13 cellular contexts compared by ENCODE assay signal in genomic region chr16:57145046-57145963, GRCh38. TPM values are rescaled to one million over a fixed set of nuclear protein-coding genes. Genes with fewer than 3 reads are reported as not detected.
DNase-seq lines count a peak whose midpoint lies in the region; ATAC-seq, FAIRE-seq and TF ChIP-seq lines count a peak whose summit lies in the region.
"Had no signal": no experiment of that assay in that cellular context is flagged by ENCODE, and none has a peak within 500 bp of the region (broad histone marks: within the 10 kb centered on the region; RNA-seq: fewer than 3 reads in every experiment).

No MANE protein-coding gene starts in this region.

- H2AFZ ChIP-seq in K562 (ENCODE audit: low read depth, low read length) (peak overlapping the region; percentile 78), PC-9 (no peak overlapping the region)

- H3K9me3 Mint-ChIP-seq in activated naive CD4-positive, alpha-beta T cell treated with anti-CD3 and anti-CD28 coated beads, Interleukin-2, amount 10 ng/mL, durations not matched to agents 7 days and 5 days = no peaks in the 10 kb centered on the region
- H3K9me3 Mint-ChIP-seq: activated naive CD4-positive, alpha-beta T cell treated with anti-CD3 and anti-CD28 coated beads for 36 hours; central memory CD8-positive, alpha-beta T cell had no signal

- no peaks in the 10 kb centered on the region for H3K27me3 Mint-ChIP-seq in activated naive CD4-positive, alpha-beta T cell treated with anti-CD3 and anti-CD28 coated beads, Interleukin-2, amount 10 ng/mL, durations not matched to agents 7 days and 5 days
- H3K27me3 Mint-ChIP-seq: central memory CD8-positive, alpha-beta T cell had no signal

- peak; percentile 85 for ATAC-seq in K562

- H3K36me3 Mint-ChIP-seq in activated naive CD4-positive, alpha-beta T cell treated with anti-CD3 and anti-CD28 coated beads, Interleukin-2, amount 10 ng/mL, durations not matched to agents 7 days and 5 days = peaks cover 7% of the 10 kb centered on the region

- no peaks in the 10 kb centered on the region for H3K9me2 ChIP-seq in PC-9 (ENCODE audit: insufficient read depth)

- H3K9ac ChIP-seq in K562 (ENCODE audit: insufficient read depth in 1 of 2, low read depth in 2 of 2, low read length in 2 of 2) = peak overlapping the region; percentile 9 to 59; a peak in 3 of 4 replicates
- no peak overlapping the region for H3K9ac ChIP-seq in liver (ENCODE audit: low read depth in 1 of 2, low read length in 2 of 2)

- H3K27ac ChIP-seq in K562 (ENCODE audit: extremely low read depth, low read depth, low read length) = peak overlapping the region; percentile 19; the same call in 2 of the 3 replicates
- peak overlapping the region in 1 of 2 donors; percentile 27 for H3K27ac ChIP-seq in liver (ENCODE audit: low read depth in 1 of 2, low read length in 2 of 2)
- H3K27ac ChIP-seq in temporal lobe (ENCODE audit: low read depth, low read length) = peak overlapping the region; percentile 75
- no peak overlapping the region for H3K27ac ChIP-seq in PC-9
- peak overlapping the region in 1 of 4 donors; percentile 17 for H3K27ac ChIP-seq in esophagus squamous epithelium

- CTCF ChIA-PET in activated naive CD4-positive, alpha-beta T cell treated with anti-CD3 and anti-CD28 coated beads, Interleukin-2, amount 10 ng/mL, durations not matched to agents 7 days and 5 days (lab: Charles Lee) = interaction anchor here (0.9 to 2.2 kb wide), 2 partner anchors 17 to 53 kb away, joined by 3 to 5 read pairs; partner anchors contain the start of gene CPNE2
- CTCF ChIA-PET in K562 (lab: Yijun Ruan, JAX; ENCODE audit: low intra/inter-chr PET ratio) (no interaction called here), PC-9 (lab: Charles Lee) (no interaction called here)

- no peaks in the 10 kb centered on the region for H3K9me1 ChIP-seq in K562 (ENCODE audit: control insufficient read depth, insufficient read depth, low read length)

- no peaks in the 10 kb centered on the region for H3K9me3 ChIP-seq in K562 (replicated peaks; ENCODE audit: control insufficient read depth, insufficient read depth, low read depth, low read length)
- no peaks in the 10 kb centered on the region for H3K9me3 ChIP-seq in liver (ENCODE audit: control insufficient read depth in 4 of 4, low read length in 3 of 4)
- H3K9me3 ChIP-seq in PC-9 (ENCODE audit: insufficient read depth, low read depth) = no peaks in the 10 kb centered on the region
- H3K9me3 ChIP-seq in esophagus squamous epithelium = no peaks in the 10 kb centered on the region
- H3K9me3 ChIP-seq: vagina had no signal

- BruUV-seq in K562 (replicated peaks; lab: Mats Ljungman, UMichigan) = no TSS peak
- no TSS peak for BruUV-seq in PC-9 (replicated peaks; lab: Mats Ljungman, UMichigan)

- WGBS in K562 (ENCODE audit: insufficient coverage, low coverage, missing lambda C conversion rate) = 46% methylated on average over 13 of the region's 13 CpGs
- 78% methylated on average over 13 of the region's 13 CpGs for WGBS in liver
- 68 to 79% methylated on average over 5 to 10 of the region's 13 CpGs for WGBS in esophagus squamous epithelium, 2 donors

- FAIRE-seq in K562 (lab: Jason Lieb, UNC) = peak; percentile 88

- H3K4me3 Mint-ChIP-seq in activated naive CD4-positive, alpha-beta T cell treated with anti-CD3 and anti-CD28 coated beads, Interleukin-2, amount 10 ng/mL, durations not matched to agents 7 days and 5 days = no peak overlapping the region
- H3K4me3 Mint-ChIP-seq: activated naive CD4-positive, alpha-beta T cell treated with anti-CD3 and anti-CD28 coated beads for 36 hours; central memory CD8-positive, alpha-beta T cell had no signal

- peak overlapping the region; percentile 50 for H3K4me2 ChIP-seq in K562 (ENCODE audit: insufficient read depth, low read length)
- H3K4me2 ChIP-seq in PC-9 = no peak overlapping the region

- no peaks in the 10 kb centered on the region for H3K36me3 ChIP-seq in K562 (ENCODE audit: control insufficient read depth, insufficient read depth, low read length)
- H3K36me3 ChIP-seq in liver (ENCODE audit: control insufficient read depth in 4 of 4, insufficient read depth in 3 of 4, low read depth in 1 of 4, low read length in 3 of 4) = no peaks in the 10 kb centered on the region
- H3K36me3 ChIP-seq in PC-9 (ENCODE audit: low read depth) = no peaks in the 10 kb centered on the region
- H3K36me3 ChIP-seq in esophagus squamous epithelium = no peaks in the 10 kb centered on the region
- H3K36me3 ChIP-seq: vagina had no signal

- H3K4me3 ChIP-seq in K562 (no peak overlapping the region), liver (ENCODE audit: low read depth in 1 of 3, low read length in 3 of 3) (no peak overlapping the region), PC-9 (no peak overlapping the region), esophagus squamous epithelium (no peak overlapping the region)
- H3K4me3 ChIP-seq: vagina had no signal

- peaks cover 25 to 38% of the 10 kb centered on the region in 2 experiments for H3K4me1 ChIP-seq in K562 (replicated peaks in 1 of 2; ENCODE audit: control insufficient read depth in 2 of 2, insufficient read depth in 2 of 2, low read length in 2 of 2)
- peaks cover 0 to 23% (median under 1%) of the 10 kb centered on the region in 4 donors for H3K4me1 ChIP-seq in liver (ENCODE audit: control insufficient read depth in 4 of 4, insufficient read depth in 4 of 4, low read length in 3 of 4)
- H3K4me1 ChIP-seq in PC-9 (replicated peaks; ENCODE audit: insufficient read depth) = no peaks in the 10 kb centered on the region
- H3K4me1 ChIP-seq in esophagus squamous epithelium = peaks cover 22 to 86% (median 39%) of the 10 kb centered on the region in 3 donors

- peaks cover 3% of the 10 kb centered on the region; the same call in 1 of the 2 replicates for H3F3A ChIP-seq in PC-9 (ENCODE audit: insufficient read depth, low read depth)

- H3K79me2 ChIP-seq in K562 (ENCODE audit: control insufficient read depth, insufficient read depth, low read length) (no peaks in the 10 kb centered on the region), PC-9 (ENCODE audit: low read depth) (no peaks in the 10 kb centered on the region)

- TF ChIP-seq EP300 in K562 (IDR thresholded peaks at IDR 0.05; ENCODE audit: low read length) = no peak

- TF ChIP-seq POLR2A in K562 (conservative IDR thresholded peaks at IDR 0.05) (no peak), esophagus squamous epithelium (IDR thresholded peaks at IDR 0.05) (no peak)

- peak overlapping the region; percentile 9 for H3K27ac Mint-ChIP-seq in activated naive CD4-positive, alpha-beta T cell treated with anti-CD3 and anti-CD28 coated beads, Interleukin-2, amount 10 ng/mL, durations not matched to agents 7 days and 5 days
- H3K27ac Mint-ChIP-seq: activated naive CD4-positive, alpha-beta T cell treated with anti-CD3 and anti-CD28 coated beads for 36 hours had no signal

- H4K20me1 ChIP-seq in K562 (replicated peaks; ENCODE audit: control insufficient read depth, insufficient read depth, low read length) (no peaks in the 10 kb centered on the region), PC-9 (ENCODE audit: insufficient read depth) (no peaks in the 10 kb centered on the region)

- DNase-seq in activated naive CD4-positive, alpha-beta T cell treated with anti-CD3 and anti-CD28 coated beads, Interleukin-2, amount 10 ng/mL, durations not matched to agents 7 days and 5 days = no peak
- no peak for DNase-seq in activated naive CD4-positive, alpha-beta T cell treated with Interleukin-2 at 50 U/mL for 16 hours
- DNase-seq in K562 (ENCODE audit: extremely low read depth in 1 of 4, low spot score in 3 of 4) (peak; percentile 56 to 79 (median 71)), PC-9 (no peak), esophagus squamous epithelium (lab: John Stamatoyannopoulos, UW) (no peak)
- no peak for DNase-seq in activated effector memory CD4-positive, alpha-beta T cell treated with Interleukin-2 at 50 U/mL for 16 hours
- DNase-seq: activated naive CD4-positive, alpha-beta T cell treated with anti-CD3 and anti-CD28 coated beads for 36 hours; NK-92 treated with Interleukin-12 subunit alpha and Interleukin-12 subunit beta, amount 100 ng/mL, for 24 hours; stimulated activated naive CD4-positive, alpha-beta T cell had no signal

- POLR2A ChIA-PET in K562 (lab: Yijun Ruan, JAX) (interaction anchor here (0.6 to 1.2 kb wide), 3 partner anchors 14 to 311 kb away, joined by 3 read pairs; no protein-coding TSS in a partner anchor), PC-9 (lab: Charles Lee; ENCODE audit: unreplicated experiment) (interaction anchor here (0.6 kb wide), 1 partner anchor 25 kb away, joined by 11 read pairs; no protein-coding TSS in a partner anchor)

- in situ Hi-C loops in K562 (cut with MboI) = no loop called here

- TF ChIP-seq CTCF in K562 (IDR thresholded peaks at IDR 0.05 in 2 of 3, conservative IDR thresholded peaks at IDR 0.05 in 1 of 3; ENCODE audit: insufficient read depth in 2 of 3, low read depth in 1 of 3, low read length in 3 of 3) (peak in 1 of 3 experiments; percentile 28; a peak in 1 of 6 replicates), liver (IDR thresholded peaks at IDR 0.05; ENCODE audit: low read depth, low read length, missing input control) (no peak), PC-9 (conservative IDR thresholded peaks at IDR 0.05) (no peak), esophagus squamous epithelium (IDR thresholded peaks at IDR 0.05) (no peak)

- peaks cover 48% of the 10 kb centered on the region for H3K4me1 Mint-ChIP-seq in activated naive CD4-positive, alpha-beta T cell treated with anti-CD3 and anti-CD28 coated beads, Interleukin-2, amount 10 ng/mL, durations not matched to agents 7 days and 5 days

- TF ChIP-seq RAD21 in K562 (CRISPR knock-in tag; conservative IDR thresholded peaks at IDR 0.05 in 1 of 2, IDR thresholded peaks at IDR 0.05 in 1 of 2) = peak in 1 of 2 experiments; percentile 25; a peak in 2 of 4 replicates
- TF ChIP-seq RAD21 in liver (IDR thresholded peaks at IDR 0.05) = no peak

- intact Hi-C loops in K562 (cut with micrococcal nuclease) = no loop called here
- intact Hi-C loops in PC-9 (cut with micrococcal nuclease; ENCODE audit: unreplicated experiment) = no loop called here
- intact Hi-C loops in esophagus squamous epithelium (cut with DNase I) = no loop called here

- H3K27me3 ChIP-seq in K562 (ENCODE audit: control insufficient read depth in 2 of 2, insufficient read depth in 2 of 2, low read length in 2 of 2) (no peaks in the 10 kb centered on the region), liver (ENCODE audit: control insufficient read depth in 4 of 4, insufficient read depth in 4 of 4, low read length in 3 of 4) (no peaks in the 10 kb centered on the region), PC-9 (ENCODE audit: insufficient read depth, low read depth) (no peaks in the 10 kb centered on the region), esophagus squamous epithelium (no peaks in the 10 kb centered on the region)
- H3K27me3 ChIP-seq: vagina had no signal

RNA-seq across cellular contexts. Expression of gene PSME3IP1, which starts 40.5 kb away (rescaled TPM):
- total RNA-seq in K562 (2011; cell fraction: chromatin; rRNA removed; ENCODE audit: low replicate concordance) = 53.9 and 134 TPM in 2 replicates
- total RNA-seq in K562 (2011; cell fraction: nucleolus; rRNA removed) = 46.7 and 60.7 TPM in 2 replicates
- 71.6 and 104 TPM in 2 replicates for total RNA-seq in K562 (2011; cell fraction: nucleoplasm; rRNA removed)
- total RNA-seq in K562 (2014; rRNA removed) (76.9 and 85.5 TPM in 2 replicates), K562 (2014; rRNA removed; fragmentation: Illumina TruSeq; extraction: Trizol) (143 and 167 TPM in 2 replicates), K562 (2015; rRNA removed; fragmentation: Illumina TruSeq; extraction: Trizol) (147 and 158 TPM in 2 replicates), K562 (2021) (104 and 106 TPM in 2 replicates), liver (10 to 100 TPM; 26.5 to 34.7 TPM), temporal lobe (96.9 TPM), PC-9 (2021) (92.4 and 121 TPM in 2 replicates), esophagus squamous epithelium (10 to 100 TPM; 40.7 to 65.6 (median 51.3) TPM)
- polyA plus RNA-seq in K562 (2011; rRNA removed) (115 and 144 TPM in 2 replicates), K562 (2014; fragmentation: Illumina TruSeq; extraction: Trizol) (155 and 187 TPM in 2 replicates), K562 (2014; fragmentation: Nextera tagmentation; extraction: Ambion mirVana) (100 to 1,000 TPM in 1 of 2 experiments, 10 to 100 TPM in 1; 63.8 to 142 TPM), K562 (2014; rRNA removed) (146 and 152 TPM in 2 replicates), liver (10 to 100 TPM; 25.0 to 25.1 TPM)
- polyA plus RNA-seq in K562 (2011; cell fraction: cytosol; rRNA removed) = 132 and 144 TPM in 2 replicates
- polyA plus RNA-seq in K562 (2011; cell fraction: nucleus; rRNA removed) = 251 and 259 TPM in 2 replicates
- polyA plus RNA-seq in K562 (2012) = 88.6 and 121 TPM in 2 replicates
- 78.0 and 80.4 TPM in 2 replicates for polyA minus RNA-seq in K562 (2011; rRNA and poly(A)+ RNA removed)
- 45.1 and 48.8 TPM in 2 replicates for polyA minus RNA-seq in K562 (2011; cell fraction: cytosol; rRNA and poly(A)+ RNA removed)
- 40.8 and 66.0 TPM in 2 replicates for polyA minus RNA-seq in K562 (2011; cell fraction: nucleus; rRNA and poly(A)+ RNA removed)

RNA-seq across cellular contexts. Expression of gene RSPRY1, which starts 40.8 kb away (rescaled TPM):
- total RNA-seq in K562 (2011; cell fraction: chromatin; rRNA removed; ENCODE audit: low replicate concordance) = 60.1 and 86.3 TPM in 2 replicates
- 29.9 and 41.0 TPM in 2 replicates for total RNA-seq in K562 (2011; cell fraction: nucleolus; rRNA removed)
- total RNA-seq in K562 (2011; cell fraction: nucleoplasm; rRNA removed) = 44.0 and 48.0 TPM in 2 replicates
- 14.5 and 20.0 TPM in 2 replicates for total RNA-seq in K562 (2014; rRNA removed)
- 25.5 and 26.3 TPM in 2 replicates for total RNA-seq in K562 (2014; rRNA removed; fragmentation: Illumina TruSeq; extraction: Trizol)
- total RNA-seq in K562 (2015; rRNA removed; fragmentation: Illumina TruSeq; extraction: Trizol) = 25.2 and 27.8 TPM in 2 replicates
- total RNA-seq in K562 (2021) = 20.8 and 22.7 TPM in 2 replicates
- 25.4 and 28.0 TPM in 2 replicates for polyA plus RNA-seq in K562 (2011; rRNA removed)
- polyA plus RNA-seq in K562 (2011; cell fraction: cytosol; rRNA removed) = 10.7 and 15.7 TPM in 2 replicates
- polyA plus RNA-seq in K562 (2011; cell fraction: nucleus; rRNA removed) = 21.4 and 28.5 TPM in 2 replicates
- 11.1 and 11.4 TPM in 2 replicates for polyA plus RNA-seq in K562 (2012)
- polyA plus RNA-seq in K562 (2014; fragmentation: Illumina TruSeq; extraction: Trizol) = 17.6 and 23.1 TPM in 2 replicates
- 10 to 100 TPM; 10.2 to 13.4 TPM for polyA plus RNA-seq in K562 (2014; fragmentation: Nextera tagmentation; extraction: Ambion mirVana)
- polyA plus RNA-seq in K562 (2014; rRNA removed) = 15.0 and 17.5 TPM in 2 replicates
- polyA minus RNA-seq in K562 (2011; rRNA and poly(A)+ RNA removed) = 61.4 and 62.4 TPM in 2 replicates
- polyA minus RNA-seq in K562 (2011; cell fraction: cytosol; rRNA and poly(A)+ RNA removed) = 31.9 and 34.4 TPM in 2 replicates
- 26.1 and 51.2 TPM in 2 replicates for polyA minus RNA-seq in K562 (2011; cell fraction: nucleus; rRNA and poly(A)+ RNA removed)
- 10 to 100 TPM; 21.5 to 27.6 TPM for total RNA-seq in liver
- 10 to 100 TPM; 10.9 to 18.9 TPM for polyA plus RNA-seq in liver
- total RNA-seq in temporal lobe = 61.7 TPM
- 26.2 and 26.3 TPM in 2 replicates for total RNA-seq in PC-9 (2021)
- total RNA-seq in esophagus squamous epithelium = 10 to 100 TPM; 13.7 to 27.2 (median 23.1) TPM

RNA-seq across cellular contexts. Expression of gene CPNE2, which starts 52.9 kb away (rescaled TPM):
- 13.7 and 32.7 TPM in 2 replicates for total RNA-seq in K562 (2011; cell fraction: chromatin; rRNA removed; ENCODE audit: low replicate concordance)
- total RNA-seq in K562 (2011; cell fraction: nucleolus; rRNA removed) = 12.5 and 13.5 TPM in 2 replicates
- total RNA-seq in K562 (2011; cell fraction: nucleoplasm; rRNA removed) = 13.3 and 19.4 TPM in 2 replicates
- total RNA-seq in K562 (2014; rRNA removed) (7.0 and 7.3 TPM in 2 replicates), K562 (2014; rRNA removed; fragmentation: Illumina TruSeq; extraction: Trizol) (4.2 and 5.0 TPM in 2 replicates), K562 (2015; rRNA removed; fragmentation: Illumina TruSeq; extraction: Trizol) (7.7 and 8.6 TPM in 2 replicates), K562 (2021) (9.5 and 10.6 TPM in 2 replicates), liver (10 to 100 TPM; 10.1 to 11.9 TPM), temporal lobe (42.5 TPM), PC-9 (2021) (34.7 and 35.2 TPM in 2 replicates), esophagus squamous epithelium (10 to 100 TPM; 12.2 to 21.4 (median 17.8) TPM)
- polyA plus RNA-seq in K562 (2011; rRNA removed) (13.9 and 26.9 TPM in 2 replicates), K562 (2014; fragmentation: Illumina TruSeq; extraction: Trizol) (11.8 and 14.1 TPM in 2 replicates), K562 (2014; fragmentation: Nextera tagmentation; extraction: Ambion mirVana) (1 to 10 TPM; 3.0 to 3.8 TPM), K562 (2014; rRNA removed) (11.7 and 14.0 TPM in 2 replicates), liver (10 to 100 TPM in 1 of 2 donors, 1 to 10 TPM in 1; 6.8 to 14.6 TPM)
- polyA plus RNA-seq in K562 (2011; cell fraction: cytosol; rRNA removed) = 28.1 and 34.9 TPM in 2 replicates
- polyA plus RNA-seq in K562 (2011; cell fraction: nucleus; rRNA removed) = 14.0 and 18.6 TPM in 2 replicates
- polyA plus RNA-seq in K562 (2012) = 14.1 and 33.3 TPM in 2 replicates
- 8.9 and 12.3 TPM in 2 replicates for polyA minus RNA-seq in K562 (2011; rRNA and poly(A)+ RNA removed)
- 7.7 and 8.6 TPM in 2 replicates for polyA minus RNA-seq in K562 (2011; cell fraction: cytosol; rRNA and poly(A)+ RNA removed)
- polyA minus RNA-seq in K562 (2011; cell fraction: nucleus; rRNA and poly(A)+ RNA removed) = 6.6 and 9.8 TPM in 2 replicates

Comparison
In these comparisons a context has a peak if more than half of its experiments do, and no peak if none do; other contexts are left out.
1. DNase-seq: peak in K562 (4 of 4); none in activated naive CD4-positive, alpha-beta T cell treated with anti-CD3 and anti-CD28 coated beads, Interleukin-2, amount 10 ng/mL, durations not matched to agents 7 days and 5 days (single experiment), activated naive CD4-positive, alpha-beta T cell treated with Interleukin-2 at 50 U/mL for 16 hours (single experiment), PC-9 (0 of 2), activated effector memory CD4-positive, alpha-beta T cell treated with Interleukin-2 at 50 U/mL for 16 hours (single experiment) and esophagus squamous epithelium (single experiment).
2. H3K9ac ChIP-seq: peak in K562 (2 of 2); none in liver (0 of 2).